In genomic region chr10:102114861-102115618, GRCh38 we compare ENCODE assay signal across 8 cellular contexts. TPM values are rescaled to one million over a fixed set of nuclear protein-coding genes. Genes with fewer than 3 reads are reported as not detected.
A peak's percentile ranks its signal among the peaks of the same experiment; 100 is the strongest.
DNase-seq lines count a peak whose midpoint lies in the region; ATAC-seq, FAIRE-seq and TF ChIP-seq lines count a peak whose summit lies in the region.

No MANE protein-coding gene starts in this region.

- intact Hi-C loops in CD14-positive monocyte (cut with micrococcal nuclease) = no loop called here

- H3K36me3 Mint-ChIP-seq in CD14-positive monocyte (peaks cover 17 to 20% of the 10 kb centered on the region in 2 donors), mesothelial cell of epicardium (peaks cover 5% of the 10 kb centered on the region)

- H3K27ac Mint-ChIP-seq in CD14-positive monocyte (peak overlapping the region; percentile 85 to 92 (median 88)), mesothelial cell of epicardium (peak overlapping the region; percentile 95)

- DNase-seq in CD14-positive monocyte (ENCODE audit: low spot score) = peak; percentile 80
- peak; percentile 76 for DNase-seq in GM19239 (ENCODE audit: insufficient read length, low spot score)
- DNase-seq in NOMO-1 treated with DMSO at 0.1 percent for 48 hours (lab: John Stamatoyannopoulos, UW; ENCODE audit: unreplicated experiment) = peak; percentile 85
- peak; percentile 53 for DNase-seq in activated CD8-positive, alpha-beta memory T cell treated with anti-CD3 and anti-CD28 coated beads, Interleukin-2, amount 50 U/mL, for 1 hour (ENCODE audit: extremely low read depth)
- peak; percentile 79 for DNase-seq in mesothelial cell of epicardium (ENCODE audit: low spot score in 2 of 2, unreplicated experiment in 2 of 2)
- DNase-seq in stimulated activated CD8-positive, alpha-beta memory T cell treated with anti-CD3 and anti-CD28 coated beads, Interleukin-15, amount 100 ng/mL, for 48 hours (ENCODE audit: low read depth in 2 of 2) = peak; percentile 82 to 84

- FAIRE-seq in GM19239 (lab: Jason Lieb, UNC) (peak; percentile 89), endometrium (lab: Jason Lieb, UNC) (peak; percentile 29)

- H3K4me1 Mint-ChIP-seq in CD14-positive monocyte = peaks cover 61% of the 10 kb centered on the region
- peaks cover 58% of the 10 kb centered on the region for H3K4me1 Mint-ChIP-seq in mesothelial cell of epicardium

- no peaks in the 10 kb centered on the region for H3K27me3 Mint-ChIP-seq in CD14-positive monocyte (ENCODE audit: low read depth in 3 of 3)
- no peaks in the 10 kb centered on the region for H3K27me3 Mint-ChIP-seq in mesothelial cell of epicardium (ENCODE audit: low read depth)

- H3K4me3 Mint-ChIP-seq in CD14-positive monocyte (peak overlapping the region; percentile 86 to 98), mesothelial cell of epicardium (peak overlapping the region; percentile 90)

- ATAC-seq in HG03460 (IDR thresholded peaks at IDR 0.05; ENCODE audit: unreplicated experiment) = peak; percentile 70

- TF ChIP-seq CTCF in CD14-positive monocyte (IDR thresholded peaks at IDR 0.05) (no peak), mesothelial cell of epicardium (IDR thresholded peaks at IDR 0.05; ENCODE audit: unreplicated experiment) (no peak)

- H3K9me3 Mint-ChIP-seq in CD14-positive monocyte (peaks cover 0 to 2% (median 0%) of the 10 kb centered on the region in 7 donors), mesothelial cell of epicardium (no peaks in the 10 kb centered on the region)

RNA-seq across cellular contexts. Expression of gene LDB1, which starts 5.1 kb away (rescaled TPM):
- 10 to 100 TPM in 1 of 2 donors, 1 to 10 TPM in 1; 8.7 to 21.9 TPM for polyA plus RNA-seq in CD14-positive monocyte
- total RNA-seq in mesothelial cell of epicardium = 178 to 185 TPM (median 183 TPM) in 3 replicates

RNA-seq across cellular contexts. Expression of gene PPRC1, which starts 17.8 kb away (rescaled TPM):
- polyA plus RNA-seq in CD14-positive monocyte = 1 to 10 TPM; 1.1 to 2.5 TPM
- total RNA-seq in mesothelial cell of epicardium = 62.6 to 65.0 TPM (median 64.9 TPM) in 3 replicates

RNA-seq across cellular contexts. Expression of gene NOLC1, which starts 37.1 kb away (rescaled TPM):
- 10 to 100 TPM in 1 of 2 donors, 1 to 10 TPM in 1; 10.0 to 19.3 TPM for polyA plus RNA-seq in CD14-positive monocyte
- total RNA-seq in mesothelial cell of epicardium = 65.5 to 75.2 TPM (median 69.9 TPM) in 3 replicates

RNA-seq across cellular contexts. Expression of gene HPS6, which starts 49.9 kb away (rescaled TPM):
- 10 to 100 TPM; 23.6 to 27.3 TPM for polyA plus RNA-seq in CD14-positive monocyte
- 14.2 to 15.2 TPM (median 14.5 TPM) in 3 replicates for total RNA-seq in mesothelial cell of epicardium

RNA-seq across cellular contexts. Expression of gene ARMH3, which starts 59.1 kb away (rescaled TPM):
- polyA plus RNA-seq in CD14-positive monocyte = 10 to 100 TPM; 20.4 to 22.1 TPM
- 21.8 to 26.6 TPM (median 26.5 TPM) in 3 replicates for total RNA-seq in mesothelial cell of epicardium

Comparison
In these comparisons a context has a peak if more than half of its experiments do, and no peak if none do; other contexts are left out.
1. Peak in every context shown above with its lines: DNase-seq and ATAC-seq.